18 cellular contexts compared by ENCODE assay signal in the genomic region with DNA sequence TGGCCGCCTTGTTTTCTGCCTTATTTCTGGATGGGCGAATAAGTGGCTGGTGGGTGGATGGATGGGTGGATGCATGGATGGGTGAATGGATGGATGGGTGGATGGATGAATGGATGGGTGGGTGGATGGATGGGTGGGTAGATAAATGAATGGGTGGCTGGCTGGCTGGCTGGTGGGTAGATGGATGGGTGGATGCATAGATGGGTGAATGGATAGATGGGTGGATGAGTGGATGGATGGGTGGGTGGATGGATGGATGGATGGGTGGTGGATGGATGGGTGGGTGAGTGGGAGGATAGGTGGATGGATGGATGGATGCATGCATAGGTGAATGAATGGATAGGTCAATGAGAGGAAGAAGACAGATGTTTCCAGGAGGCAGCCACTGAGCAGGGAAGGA.
"Had no signal": no experiment of that assay in that cellular context is flagged by ENCODE, and none has a peak within 500 bp of the region (broad histone marks: within the 10 kb centered on the region; RNA-seq: fewer than 3 reads in every experiment).

No MANE protein-coding gene starts in this region.

- H3K27ac ChIP-seq: coronary artery, esophagus muscularis mucosa, foreskin keratinocyte, gastroesophageal sphincter, heart right ventricle, left lung, lower lobe of right lung had no signal

- DNase-seq: dermis blood vessel endothelial cell; dorsolateral prefrontal cortex; effector CD4-positive, alpha-beta T cell; effector memory CD4-positive, alpha-beta T cell; foreskin keratinocyte; heart right ventricle; hippocampal formation; left cardiac atrium; left lung; left ventricle myocardium superior; lower lobe of right lung; mesenchymal stem cell; mucosa of descending colon; naive B cell had no signal

- ATAC-seq: foreskin keratinocyte, gastroesophageal sphincter, heart right ventricle, left cardiac atrium, left lung, left ventricle myocardium superior, lower lobe of right lung, mucosa of descending colon had no signal

- H3K4me3 Mint-ChIP-seq: mesothelial cell of epicardium had no signal

- H3K4me3 ChIP-seq: coronary artery, dorsolateral prefrontal cortex, esophagus muscularis mucosa, gastroesophageal sphincter, heart right ventricle, left lung, lower lobe of right lung, mucosa of descending colon had no signal

- H3K4me1 ChIP-seq: lower lobe of right lung had no signal

- H3K27ac Mint-ChIP-seq: mesothelial cell of epicardium had no signal

- H3K36me3 ChIP-seq: esophagus muscularis mucosa, gastroesophageal sphincter, heart right ventricle, left lung, lower lobe of right lung had no signal
